Comparison of ENCODE assay signal across 19 cellular contexts in genomic region chr5:26386532-26386931, GRCh38.
DNase-seq lines count a peak whose midpoint lies in the region; ATAC-seq, FAIRE-seq and TF ChIP-seq lines count a peak whose summit lies in the region.
"Had no signal": no experiment of that assay in that cellular context is flagged by ENCODE, and none has a peak within 500 bp of the region (broad histone marks: within the 10 kb centered on the region; RNA-seq: fewer than 3 reads in every experiment).

No MANE protein-coding gene starts in this region.

- WGBS in HepG2 (ENCODE audit: low lambda C conversion rate), result 0% methylated on average over 1 of the region's 1 CpG
- 46% methylated on average over 1 of the region's 1 CpG for WGBS in right lobe of liver (ENCODE audit: insufficient coverage, low coverage, low lambda C conversion rate, missing lambda C conversion rate)
- 9% methylated on average over 1 of the region's 1 CpG for WGBS in K562 (ENCODE audit: insufficient coverage, low coverage, missing lambda C conversion rate)

- FAIRE-seq in HepG2 (lab: Jason Lieb, UNC) (no peak), K562 (lab: Jason Lieb, UNC) (no peak)
- FAIRE-seq: A549, D721Med, GM12891, GM19239 had no signal

- no peaks in the 10 kb centered on the region for H3K4me1 ChIP-seq in HepG2 (ENCODE audit: insufficient read depth, low read length)
- H3K4me1 ChIP-seq in right lobe of liver, result peaks cover 0 to 4% (median 0%) of the 10 kb centered on the region in 4 donors
- H3K4me1 ChIP-seq in K562 (replicated peaks in 1 of 2; ENCODE audit: control insufficient read depth in 2 of 2, insufficient read depth in 2 of 2, low read length in 2 of 2), result no peaks in the 10 kb centered on the region
- H3K4me1 ChIP-seq: A549; BLaER1 treated with 17β-estradiol and CSF1 and Interleukin-3, amounts not matched to agents 10 nM and 100 nM; Caco-2 had no signal

- H3K79me2 ChIP-seq in HepG2 (ENCODE audit: insufficient read depth, low read length), result no peaks in the 10 kb centered on the region
- no peaks in the 10 kb centered on the region for H3K79me2 ChIP-seq in K562 (ENCODE audit: control insufficient read depth, insufficient read depth, low read length)

- DNase-seq in HepG2 (ENCODE audit: low spot score) (no peak), right lobe of liver (no peak), K562 (ENCODE audit: extremely low read depth in 1 of 4, low spot score in 3 of 4) (no peak)
- DNase-seq: AML-193; Caco-2; Calu3; CD4-positive, alpha-beta T cell; CD8-positive, alpha-beta T cell; DMS79 treated with DMSO at 0.1 percent for 48 hours; GF-D8 had no signal

- H3K27me3 ChIP-seq in HepG2 (ENCODE audit: control insufficient read depth in 1 of 2, insufficient read depth in 2 of 2, low read length in 2 of 2) (no peaks in the 10 kb centered on the region), right lobe of liver (no peaks in the 10 kb centered on the region), K562 (ENCODE audit: control insufficient read depth in 2 of 2, insufficient read depth in 2 of 2, low read length in 2 of 2) (no peaks in the 10 kb centered on the region)
- H3K27me3 ChIP-seq: BLaER1 treated with 17β-estradiol and CSF1 and Interleukin-3, amounts not matched to agents 10 nM and 100 nM had no signal

- H3K4me3 ChIP-seq in HepG2 (replicated peaks in 1 of 3; ENCODE audit: insufficient read depth in 1 of 3, low read depth in 2 of 3, low read length in 3 of 3), result no peak overlapping the region
- H3K4me3 ChIP-seq in right lobe of liver, result no peak overlapping the region
- H3K4me3 ChIP-seq in K562, result no peak overlapping the region
- H3K4me3 ChIP-seq: A549; BLaER1 treated with 17β-estradiol and CSF1 and Interleukin-3, amounts not matched to agents 10 nM and 100 nM had no signal

- ATAC-seq in HepG2 (no peak), right lobe of liver (no peak), K562 (no peak), GM19397 (IDR thresholded peaks at IDR 0.05; ENCODE audit: unreplicated experiment) (no peak), GM21737 (IDR thresholded peaks at IDR 0.05; ENCODE audit: unreplicated experiment) (no peak)
- ATAC-seq: A549; CD8-positive, alpha-beta T cell had no signal

- H2AFZ ChIP-seq in HepG2 (ENCODE audit: low read length), result no peak overlapping the region
- no peak overlapping the region for H2AFZ ChIP-seq in K562 (ENCODE audit: low read depth, low read length)

- TF ChIP-seq POLR2A in HepG2 (IDR thresholded peaks at IDR 0.05; ENCODE audit: insufficient read depth in 1 of 2, low read depth in 2 of 2, low read length in 2 of 2), result no peak
- TF ChIP-seq POLR2A in right lobe of liver (IDR thresholded peaks at IDR 0.05), result no peak
- TF ChIP-seq POLR2A in K562 (conservative IDR thresholded peaks at IDR 0.05), result no peak

- no peak overlapping the region for H3K4me2 ChIP-seq in HepG2 (ENCODE audit: low read depth, low read length)
- no peak overlapping the region for H3K4me2 ChIP-seq in K562 (ENCODE audit: insufficient read depth, low read length)
- H3K4me2 ChIP-seq: A549; BLaER1 treated with 17β-estradiol and CSF1 and Interleukin-3, amounts not matched to agents 10 nM and 100 nM had no signal

- in situ Hi-C loops in HepG2 (cut with HindIII; ENCODE audit: extremely low pct_ligation_motif_present, low pct_unique_long_range_greater_than_20kb) (no loop called here), K562 (cut with MboI) (no loop called here)

- H4K20me1 ChIP-seq in HepG2 (ENCODE audit: insufficient read depth, low read length), result no peaks in the 10 kb centered on the region
- H4K20me1 ChIP-seq in K562 (replicated peaks; ENCODE audit: control insufficient read depth, insufficient read depth, low read length), result no peaks in the 10 kb centered on the region
- H4K20me1 ChIP-seq: BLaER1 treated with 17β-estradiol and CSF1 and Interleukin-3, amounts not matched to agents 10 nM and 100 nM had no signal

- H3K27ac ChIP-seq in HepG2 (ENCODE audit: extremely low read length, insufficient read depth, low read length) (no peak overlapping the region), right lobe of liver (no peak overlapping the region), K562 (ENCODE audit: extremely low read depth, low read depth, low read length) (no peak overlapping the region)
- H3K27ac ChIP-seq: 22Rv1; A549; BLaER1 treated with 17β-estradiol and CSF1 and Interleukin-3, amounts not matched to agents 10 nM and 100 nM; C4-2B had no signal

- BruUV-seq in HepG2 (replicated peaks; lab: Mats Ljungman, UMichigan) (no TSS peak), K562 (replicated peaks; lab: Mats Ljungman, UMichigan) (no TSS peak)

- H3K9me3 ChIP-seq in HepG2 (ENCODE audit: low read length) (peaks cover 28% of the 10 kb centered on the region), right lobe of liver (no peaks in the 10 kb centered on the region), K562 (replicated peaks; ENCODE audit: control insufficient read depth, insufficient read depth, low read depth, low read length) (no peaks in the 10 kb centered on the region; the same call in 1 of the 2 replicates)
- H3K9me3 ChIP-seq: A549; BLaER1 treated with 17β-estradiol and CSF1 and Interleukin-3, amounts not matched to agents 10 nM and 100 nM had no signal

- CTCF ChIA-PET in HepG2 (lab: Yijun Ruan, JAX; ENCODE audit: low intra/inter-chr PET ratio, low total read pairs), result no interaction called here
- CTCF ChIA-PET in K562 (lab: Yijun Ruan, JAX; ENCODE audit: low intra/inter-chr PET ratio), result no interaction called here

- H3K9me1 ChIP-seq in K562 (ENCODE audit: control insufficient read depth, insufficient read depth, low read length), result no peaks in the 10 kb centered on the region

- H3K36me3 ChIP-seq in HepG2 (replicated peaks in 1 of 2; ENCODE audit: control insufficient read depth in 1 of 2, insufficient read depth in 2 of 2, low read length in 2 of 2) (no peaks in the 10 kb centered on the region), right lobe of liver (no peaks in the 10 kb centered on the region), K562 (ENCODE audit: control insufficient read depth, insufficient read depth, low read length) (no peaks in the 10 kb centered on the region)
- H3K36me3 ChIP-seq: BLaER1 treated with 17β-estradiol and CSF1 and Interleukin-3, amounts not matched to agents 10 nM and 100 nM had no signal

- TF ChIP-seq RAD21 in HepG2 (CRISPR knock-in tag; IDR thresholded peaks at IDR 0.05), result no peak
- no peak for TF ChIP-seq RAD21 in K562 (CRISPR knock-in tag; conservative IDR thresholded peaks at IDR 0.05 in 1 of 2, IDR thresholded peaks at IDR 0.05 in 1 of 2)

- POLR2A ChIA-PET in HepG2 (lab: Yijun Ruan, JAX) (no interaction called here), K562 (lab: Yijun Ruan, JAX) (no interaction called here)

- TF ChIP-seq CTCF in HepG2 (CRISPR knock-in tag; IDR thresholded peaks at IDR 0.05) (no peak), right lobe of liver (IDR thresholded peaks at IDR 0.05) (no peak), K562 (IDR thresholded peaks at IDR 0.05 in 2 of 3, conservative IDR thresholded peaks at IDR 0.05 in 1 of 3; ENCODE audit: insufficient read depth in 2 of 3, low read depth in 1 of 3, low read length in 3 of 3) (no peak)

- intact Hi-C loops in HepG2 (cut with micrococcal nuclease; ENCODE audit: unreplicated experiment), result no loop called here
- intact Hi-C loops in right lobe of liver (cut with DNase I), result no loop called here
- intact Hi-C loops in K562 (cut with micrococcal nuclease), result no loop called here

- H3K9ac ChIP-seq in HepG2 (ENCODE audit: insufficient read depth, low read depth, low read length) (no peak overlapping the region), K562 (ENCODE audit: insufficient read depth in 1 of 2, low read depth in 2 of 2, low read length in 2 of 2) (no peak overlapping the region)
- H3K9ac ChIP-seq: BLaER1 treated with 17β-estradiol and CSF1 and Interleukin-3, amounts not matched to agents 10 nM and 100 nM had no signal

- no peak for TF ChIP-seq EP300 in HepG2 (IDR thresholded peaks at IDR 0.05; ENCODE audit: low read depth in 2 of 2, low read length in 2 of 2)
- no peak for TF ChIP-seq EP300 in HepG2 (CRISPR knock-in tag; IDR thresholded peaks at IDR 0.05; ENCODE audit: borderline replicate concordance)
- no peak for TF ChIP-seq EP300 in K562 (IDR thresholded peaks at IDR 0.05; ENCODE audit: low read length)

TF ChIP-seq in HepG2, 621 proteins besides CTCF, POLR2A, EP300 and RAD21:
- TF ChIP-seq CEBPB (IDR thresholded peaks at IDR 0.05; ENCODE audit: borderline replicate concordance, low read depth, low read length), result peak; percentile 66; the same call in 1 of the 2 replicates
- no peak for TF ChIP-seq MED1 (CRISPR knock-in tag; IDR thresholded peaks at IDR 0.05)

Comparison
In these comparisons a context has a peak if more than half of its experiments do, and no peak if none do; other contexts are left out.
1. Of the 241 proteins assayed by ChIP-seq in both HepG2 and K562: peak only in HepG2: none; only in K562: none; in both: CEBPB; in neither: 239; mixed calls (peak in some experiments, not most) for 1.